12 cellular contexts compared by ENCODE assay signal in the genomic region with DNA sequence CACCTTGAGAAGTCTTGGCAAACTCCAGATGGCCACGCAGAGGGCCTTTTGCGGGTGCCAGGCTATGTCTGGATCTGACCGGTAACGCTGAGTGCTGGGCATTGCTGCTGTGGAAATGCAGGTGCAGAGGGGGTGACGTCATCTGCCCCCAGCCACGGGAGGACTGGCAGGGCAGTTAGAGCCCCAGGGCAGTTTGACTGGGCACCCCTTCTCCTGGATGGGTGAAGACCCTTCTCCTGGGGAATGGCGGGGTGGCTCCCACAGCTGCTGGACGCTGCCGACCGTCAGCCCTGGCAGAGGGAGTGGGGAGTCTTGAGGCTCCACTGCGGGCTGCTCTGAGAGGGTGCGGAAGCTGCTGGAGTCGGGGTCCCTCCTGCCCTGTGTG. TPM values are rescaled to one million over a fixed set of nuclear protein-coding genes. Genes with fewer than 3 reads are reported as not detected.
A peak's percentile ranks its signal among the peaks of the same experiment; 100 is the strongest.
DNase-seq lines count a peak whose midpoint lies in the region; ATAC-seq and TF ChIP-seq lines count a peak whose summit lies in the region.
"Had no signal": no experiment of that assay in that cellular context is flagged by ENCODE, and none has a peak within 500 bp of the region (broad histone marks: within the 10 kb centered on the region; RNA-seq: fewer than 3 reads in every experiment).

No MANE protein-coding gene starts in this region.

- CTCF ChIA-PET in mammary epithelial cell (lab: Charles Lee; ENCODE audit: low non-redundant PET) = no interaction called here

- H3K27me3 ChIP-seq in mammary epithelial cell (ENCODE audit: insufficient read depth, low read length) (no peaks in the 10 kb centered on the region), lung (ENCODE audit: control insufficient read depth, insufficient read depth) (no peaks in the 10 kb centered on the region), upper lobe of left lung (no peaks in the 10 kb centered on the region), WERI-Rb-1 (ENCODE audit: insufficient read depth, low read depth, severe bottlenecking) (no peaks in the 10 kb centered on the region)

- no peak for TF ChIP-seq EP300 in upper lobe of left lung (IDR thresholded peaks at IDR 0.05)

- H3K4me1 ChIP-seq in mammary epithelial cell (ENCODE audit: insufficient read depth, low read length) = peaks cover 87% of the 10 kb centered on the region
- H3K4me1 ChIP-seq in lung (ENCODE audit: control insufficient read depth in 2 of 2, insufficient read depth in 2 of 2, low read length in 2 of 2) = peaks cover 9 to 48% of the 10 kb centered on the region in 2 donors
- peaks cover 49 to 60% (median 51%) of the 10 kb centered on the region in 4 donors for H3K4me1 ChIP-seq in upper lobe of left lung

- H3K9ac ChIP-seq in mammary epithelial cell (ENCODE audit: insufficient read depth, low read length) = no peak overlapping the region

- H2AFZ ChIP-seq in mammary epithelial cell (ENCODE audit: low read depth, low read length) = no peak overlapping the region

- in situ Hi-C loops in mammary epithelial cell (cut with MboI; ENCODE audit: low sequenced_read_pairs in 2 of 2) = no loop called here

- H3K4me3 Mint-ChIP-seq in activated CD4-positive, alpha-beta T cell treated with anti-CD3 and anti-CD28 coated beads, Interleukin-2, amount 10 ng/mL, durations not matched to agents 24 days and 14 days = peak overlapping the region; percentile 54
- H3K4me3 Mint-ChIP-seq: activated CD4-positive, alpha-beta T cell treated with anti-CD3 and anti-CD28 coated beads for 36 hours had no signal

- no peaks in the 10 kb centered on the region for H3K79me2 ChIP-seq in mammary epithelial cell (ENCODE audit: insufficient read depth, low read length)

- no peaks in the 10 kb centered on the region for H3K9me3 ChIP-seq in mammary epithelial cell (replicated peaks; ENCODE audit: insufficient read depth, low read length)
- no peaks in the 10 kb centered on the region for H3K9me3 ChIP-seq in lung (ENCODE audit: control insufficient read depth in 2 of 2, insufficient read depth in 1 of 2, low read length in 1 of 2)
- H3K9me3 ChIP-seq in upper lobe of left lung = no peaks in the 10 kb centered on the region
- H3K9me3 ChIP-seq in WERI-Rb-1 (ENCODE audit: severe bottlenecking) = no peaks in the 10 kb centered on the region
- H3K9me3 ChIP-seq: neutrophil had no signal

- no peak for ATAC-seq in lung (ENCODE audit: insufficient read depth, low FRiP score)
- no peak for ATAC-seq in upper lobe of left lung (ENCODE audit: low FRiP score in 2 of 2)
- no peak for ATAC-seq in GM18511 (IDR thresholded peaks at IDR 0.05; ENCODE audit: unreplicated experiment)

- no peak overlapping the region for H3K4me3 ChIP-seq in mammary epithelial cell (replicated peaks in 1 of 3; ENCODE audit: insufficient read depth in 1 of 3, low read depth in 2 of 3, low read length in 3 of 3)
- H3K4me3 ChIP-seq in lung = no peak overlapping the region
- no peak overlapping the region for H3K4me3 ChIP-seq in upper lobe of left lung
- H3K4me3 ChIP-seq in WERI-Rb-1 (ENCODE audit: low read depth, low read length) = no peak overlapping the region

- peak overlapping the region; percentile 61 for H3K27ac ChIP-seq in mammary epithelial cell (ENCODE audit: insufficient read depth, low read depth, low read length)
- H3K27ac ChIP-seq in lung (ENCODE audit: low read depth in 1 of 2, low read length in 1 of 2) = peak overlapping the region; percentile 88 to 92
- H3K27ac ChIP-seq in upper lobe of left lung = peak overlapping the region; percentile 87 to 90 (median 88)
- no peak overlapping the region for H3K27ac ChIP-seq in WERI-Rb-1
- H3K27ac ChIP-seq: neutrophil had no signal

- dilution Hi-C loops in mammary epithelial cell (cut with HindIII; ENCODE audit: low sequenced_read_pairs) = no loop called here

- no peak for TF ChIP-seq POLR2A in upper lobe of left lung (IDR thresholded peaks at IDR 0.05)

- no peak overlapping the region for H3K4me2 ChIP-seq in mammary epithelial cell (ENCODE audit: insufficient read depth, low read depth, low read length)

- H3K9me3 Mint-ChIP-seq in activated CD4-positive, alpha-beta T cell treated with anti-CD3 and anti-CD28 coated beads, Interleukin-2, amount 10 ng/mL, durations not matched to agents 24 days and 14 days = no peaks in the 10 kb centered on the region

- H3K27me3 Mint-ChIP-seq in activated CD4-positive, alpha-beta T cell treated with anti-CD3 and anti-CD28 coated beads, Interleukin-2, amount 10 ng/mL, durations not matched to agents 24 days and 14 days = peaks cover 5% of the 10 kb centered on the region

- no peaks in the 10 kb centered on the region for H4K20me1 ChIP-seq in mammary epithelial cell (ENCODE audit: insufficient read depth, low read length)

- peaks cover 10% of the 10 kb centered on the region for H3K4me1 Mint-ChIP-seq in activated CD4-positive, alpha-beta T cell treated with anti-CD3 and anti-CD28 coated beads, Interleukin-2, amount 10 ng/mL, durations not matched to agents 24 days and 14 days

- TF ChIP-seq CTCF in mammary epithelial cell (conservative IDR thresholded peaks at IDR 0.05 in 1 of 2, IDR thresholded peaks at IDR 0.05 in 1 of 2; ENCODE audit: extremely low read depth in 1 of 2, insufficient read depth in 1 of 2, low read depth in 1 of 2, low read length in 2 of 2) = no peak
- TF ChIP-seq CTCF in lung (IDR thresholded peaks at IDR 0.05; ENCODE audit: control extremely low read depth, extremely low read depth) = no peak
- no peak for TF ChIP-seq CTCF in upper lobe of left lung (IDR thresholded peaks at IDR 0.05)
- TF ChIP-seq CTCF in WERI-Rb-1 (IDR thresholded peaks at IDR 0.05; ENCODE audit: low read depth, low read length) = no peak

- H3K36me3 ChIP-seq in mammary epithelial cell (ENCODE audit: insufficient read depth, low read length) (no peaks in the 10 kb centered on the region), lung (ENCODE audit: control insufficient read depth in 2 of 2, insufficient read depth in 2 of 2, low read length in 2 of 2) (no peaks in the 10 kb centered on the region), upper lobe of left lung (no peaks in the 10 kb centered on the region), WERI-Rb-1 (no peaks in the 10 kb centered on the region)
- H3K36me3 ChIP-seq: neutrophil had no signal

- no TSS peak for BruUV-seq in mammary epithelial cell (replicated peaks; lab: Mats Ljungman, UMichigan)

- intact Hi-C loops in activated CD4-positive, alpha-beta T cell treated with anti-CD3 and anti-CD28 coated beads, Interleukin-2, amount 10 ng/mL, durations not matched to agents 24 days and 14 days (cut with micrococcal nuclease) = loop anchor here (10.0 kb wide), 2 partner anchors 318 to 368 kb away; no protein-coding TSS in a partner anchor
- intact Hi-C loops in mammary epithelial cell (cut with micrococcal nuclease) = no loop called here

- no peak overlapping the region for H3K27ac Mint-ChIP-seq in activated CD4-positive, alpha-beta T cell treated with anti-CD3 and anti-CD28 coated beads, Interleukin-2, amount 10 ng/mL, durations not matched to agents 24 days and 14 days
- H3K27ac Mint-ChIP-seq: activated CD4-positive, alpha-beta T cell treated with anti-CD3 and anti-CD28 coated beads for 36 hours had no signal

- WGBS in mammary epithelial cell (ENCODE audit: low coverage, missing lambda C conversion rate) = 98% methylated on average over 11 of the region's 13 CpGs
- WGBS in lung, 2 donors = 83 to 88% methylated on average over 13 of the region's 13 CpGs
- WGBS in upper lobe of left lung, 2 donors = 88 to 100% methylated on average over 1 to 13 of the region's 13 CpGs

- H3K36me3 Mint-ChIP-seq in activated CD4-positive, alpha-beta T cell treated with anti-CD3 and anti-CD28 coated beads, Interleukin-2, amount 10 ng/mL, durations not matched to agents 24 days and 14 days (ENCODE audit: low read depth) = no peaks in the 10 kb centered on the region

- DNase-seq in activated CD4-positive, alpha-beta T cell treated with anti-CD3 and anti-CD28 coated beads, Interleukin-2, amount 10 ng/mL, durations not matched to agents 24 days and 14 days = no peak
- no peak for DNase-seq in activated CD4-positive, alpha-beta T cell treated with anti-CD3 and anti-CD28 coated beads for 48 hours
- no peak for DNase-seq in mammary epithelial cell
- DNase-seq in lung (ENCODE audit: low spot score) = no peak
- peak in 1 of 2 donors; percentile 77 for DNase-seq in upper lobe of left lung
- DNase-seq in NCI-H69 (lab: John Stamatoyannopoulos, UW) = no peak
- DNase-seq in WERI-Rb-1 = no peak
- DNase-seq: activated CD4-positive, alpha-beta T cell treated with anti-CD3 and anti-CD28 coated beads for 36 hours; foreskin fibroblast; GDM1 had no signal

RNA-seq across cellular contexts. Expression of a gene that starts 12.6 kb away (rescaled TPM):
- total RNA-seq in activated CD4-positive, alpha-beta T cell treated with anti-CD3 and anti-CD28 coated beads, Interleukin-2, amount 10 ng/mL, durations not matched to agents 24 days and 14 days = not detected in 2 replicates
- total RNA-seq in mammary epithelial cell (1 to 10 TPM in 1 of 2 donors, under 1 TPM in 1; 0.56 to 1.3 TPM), lung (1 to 10 TPM; 1.3 to 3.5 TPM), upper lobe of left lung (1 to 10 TPM in 1 of 6 donors, under 1 TPM in 2, not detected in 3; 0.49 to 4.0 (median 0.77) TPM)
- polyA plus RNA-seq in mammary epithelial cell (1.4 TPM), lung (10 to 100 TPM in 1 of 2 donors, under 1 TPM in 1; 0.85 to 15.2 TPM)
- polyA minus RNA-seq in mammary epithelial cell = not detected
- total RNA-seq: activated CD4-positive, alpha-beta T cell treated with anti-CD3 and anti-CD28 coated beads for 36 hours had no signal
